1 cellular context compared by ENCODE assay signal in genomic region chr2:128357561-128358370, GRCh38.
TF ChIP-seq lines count a peak whose summit lies in the region.

No MANE protein-coding gene starts in this region.

TF ChIP-seq in H1, 55 proteins besides CTCF, POLR2A, EP300 and RAD21 (continued from another document):
- TF ChIP-seq SIRT6 (IDR thresholded peaks at IDR 0.05; ENCODE audit: low read length) (no peak), JUN (IDR thresholded peaks at IDR 0.05; ENCODE audit: low read depth, low read length) (no peak), EGR1 (IDR thresholded peaks at IDR 0.05; ENCODE audit: borderline replicate concordance, low read depth, low read length) (no peak)
